ENCODE assay signal across 11 cellular contexts in genomic region chr16:54873716-54874373, GRCh38. TPM values are rescaled to one million over a fixed set of nuclear protein-coding genes. Genes with fewer than 3 reads are reported as not detected.
DNase-seq lines count a peak whose midpoint lies in the region; ATAC-seq, FAIRE-seq and TF ChIP-seq lines count a peak whose summit lies in the region.
"Not testable (repeated sequence)": the region's sequence is repeated elsewhere in the genome, so short reads cannot be mapped to it uniquely, and the experiment has no call there.
"Had no signal": no experiment of that assay in that cellular context is flagged by ENCODE, and none has a peak within 500 bp of the region (broad histone marks: within the 10 kb centered on the region; RNA-seq: fewer than 3 reads in every experiment).

No MANE protein-coding gene starts in this region.

- not testable (repeated sequence) for TF ChIP-seq CTCF in OCI-LY7 (conservative IDR thresholded peaks at IDR 0.05; ENCODE audit: low read length); K562 (IDR thresholded peaks at IDR 0.05 in 2 of 3, conservative IDR thresholded peaks at IDR 0.05 in 1 of 3; ENCODE audit: insufficient read depth in 2 of 3, low read depth in 1 of 3, low read length in 3 of 3); epithelial cell of esophagus (IDR thresholded peaks at IDR 0.05; ENCODE audit: insufficient read depth, low read depth, low read length, missing control alignments); nephron progenitor cell (IDR thresholded peaks at IDR 0.05)

- not testable (repeated sequence) for H3K27ac ChIP-seq in OCI-LY7 (ENCODE audit: low read depth, low read length, poor library complexity, severe bottlenecking)
- peak overlapping the region; percentile 61; the same call in 2 of the 3 replicates for H3K27ac ChIP-seq in K562 (ENCODE audit: extremely low read depth, low read depth, low read length)

- not testable (repeated sequence) for H3K27me3 ChIP-seq in K562 (ENCODE audit: control insufficient read depth in 2 of 2, insufficient read depth in 2 of 2, low read length in 2 of 2)

- not testable (repeated sequence) for H3K9me1 ChIP-seq in K562 (ENCODE audit: control insufficient read depth, insufficient read depth, low read length)

- not testable (repeated sequence) for H3K9me3 Mint-ChIP-seq in nephron progenitor cell

- H3K9me3 ChIP-seq in OCI-LY7 (ENCODE audit: low read length); K562 (replicated peaks; ENCODE audit: control insufficient read depth, insufficient read depth, low read depth, low read length): not testable (repeated sequence)

- not testable (repeated sequence) for TF ChIP-seq EP300 in K562 (IDR thresholded peaks at IDR 0.05; ENCODE audit: low read length)

- ATAC-seq in K562, result peak; percentile 85

- not testable (repeated sequence) for H3K36me3 ChIP-seq in OCI-LY7 (ENCODE audit: insufficient read depth, low read length)
- H3K36me3 ChIP-seq in K562 (ENCODE audit: control insufficient read depth, insufficient read depth, low read length), result peaks cover 23% of the 10 kb centered on the region; the same call in 1 of the 3 replicates

- H3K4me1 Mint-ChIP-seq in nephron progenitor cell, result not testable (repeated sequence)

- in situ Hi-C loops in KBM-7 (cut with MboI; ENCODE audit: low pct_unique_long_range_greater_than_20kb, low sequenced_read_pairs); K562 (cut with MboI): not testable (repeated sequence)

- WGBS in K562 (ENCODE audit: insufficient coverage, low coverage, missing lambda C conversion rate), result 2% methylated on average over 12 of the region's 12 CpGs

- H3K9me2 ChIP-seq in OCI-LY7 (ENCODE audit: insufficient read depth, low read length), result not testable (repeated sequence)

- TF ChIP-seq POLR2A in K562 (conservative IDR thresholded peaks at IDR 0.05), result peak; percentile 83

- H3K36me3 Mint-ChIP-seq in nephron progenitor cell (ENCODE audit: low read depth), result not testable (repeated sequence)

- H3K4me3 ChIP-seq in OCI-LY7 (ENCODE audit: low read depth, low read length, poor library complexity, severe bottlenecking); epithelial cell of esophagus (ENCODE audit: low read length): not testable (repeated sequence)
- peak overlapping the region; percentile 45 for H3K4me3 ChIP-seq in K562

- not testable (repeated sequence) for FAIRE-seq in K562 (lab: Jason Lieb, UNC)

- not testable (repeated sequence) for BruUV-seq in OCI-LY7 (replicated peaks; lab: Mats Ljungman, UMichigan)
- BruUV-seq in K562 (replicated peaks; lab: Mats Ljungman, UMichigan), result TSS peak; percentile 69

- intact Hi-C loops in OCI-LY7 (cut with micrococcal nuclease; ENCODE audit: unreplicated experiment); K562 (cut with micrococcal nuclease): not testable (repeated sequence)

- not testable (repeated sequence) for TF ChIP-seq RAD21 in K562 (CRISPR knock-in tag; conservative IDR thresholded peaks at IDR 0.05 in 1 of 2, IDR thresholded peaks at IDR 0.05 in 1 of 2)

- H4K20me1 ChIP-seq in OCI-LY7 (ENCODE audit: insufficient read depth, low read length); K562 (replicated peaks; ENCODE audit: control insufficient read depth, insufficient read depth, low read length): not testable (repeated sequence)

- H3K4me1 ChIP-seq in OCI-LY7 (ENCODE audit: insufficient read depth, low read length, poor library complexity, severe bottlenecking), result peaks cover 17% of the 10 kb centered on the region
- not testable (repeated sequence) for H3K4me1 ChIP-seq in K562 (replicated peaks in 1 of 2; ENCODE audit: control insufficient read depth in 2 of 2, insufficient read depth in 2 of 2, low read length in 2 of 2)

- H3K4me2 ChIP-seq in OCI-LY7 (ENCODE audit: low read length), result not testable (repeated sequence)
- H3K4me2 ChIP-seq in K562 (ENCODE audit: insufficient read depth, low read length), result peak overlapping the region; percentile 80

- not testable (repeated sequence) for H3K4me3 Mint-ChIP-seq in nephron progenitor cell

- H3K27ac Mint-ChIP-seq in nephron progenitor cell, result peak overlapping the region; percentile 18

- POLR2A ChIA-PET in OCI-LY7 (lab: Charles Lee) (interaction anchor here (1.0 to 1.5 kb wide), 3 partner anchors 9 to 55 kb away, joined by 3 to 6 read pairs (median 4); no protein-coding TSS in a partner anchor), K562 (lab: Yijun Ruan, JAX) (interaction anchor here (0.6 to 1.1 kb wide), 3 partner anchors 11 to 1132 kb away, joined by 3 to 5 read pairs (median 4); no protein-coding TSS in a partner anchor)

- not testable (repeated sequence) for H3K27me3 Mint-ChIP-seq in nephron progenitor cell (ENCODE audit: low read depth, poor library complexity)

- H3K9ac ChIP-seq in K562 (ENCODE audit: insufficient read depth in 1 of 2, low read depth in 2 of 2, low read length in 2 of 2), result peak overlapping the region; percentile 47 to 70; a peak in 3 of 4 replicates

- CTCF ChIA-PET in OCI-LY7 (lab: Charles Lee; ENCODE audit: unreplicated experiment); K562 (lab: Yijun Ruan, JAX; ENCODE audit: low intra/inter-chr PET ratio): not testable (repeated sequence)

- DNase-seq in KBM-7, result peak; percentile 26
- DNase-seq in NAMALWA (ENCODE audit: low spot score), result peak; percentile 5
- not testable (repeated sequence) for DNase-seq in OCI-LY7 (ENCODE audit: low spot score); nephron progenitor cell
- DNase-seq in K562 (ENCODE audit: extremely low read depth in 1 of 4, low spot score in 3 of 4), result peak in 1 of 4 experiments; percentile 54
- DNase-seq in epithelial cell of esophagus (ENCODE audit: low read depth), result peak; percentile 6

- H2AFZ ChIP-seq in OCI-LY7 (ENCODE audit: low read length) (peak overlapping the region; percentile 33; the same call in 1 of the 2 replicates), K562 (ENCODE audit: low read depth, low read length) (peak overlapping the region; percentile 91)

- H3K79me2 ChIP-seq in OCI-LY7 (ENCODE audit: insufficient read depth, low read depth, low read length); K562 (ENCODE audit: control insufficient read depth, insufficient read depth, low read length): not testable (repeated sequence)

TF ChIP-seq in K562, 482 proteins besides CTCF, POLR2A, EP300 and RAD21 (continues in another document):
- TF ChIP-seq ARHGAP35 (IDR thresholded peaks at IDR 0.05; ENCODE audit: partially characterized antibody), result peak; percentile 60
- peak; percentile 74 for TF ChIP-seq TAF1 (IDR thresholded peaks at IDR 0.05; ENCODE audit: control insufficient read depth, extremely low read depth, insufficient read depth, low read length, severe bottlenecking)
- TF ChIP-seq POLR2H (tag; IDR thresholded peaks at IDR 0.05; ENCODE audit: low read depth), result peak; percentile 47; the same call in 1 of the 2 replicates
- TF ChIP-seq HMBOX1 (IDR thresholded peaks at IDR 0.05), result peak; percentile 9; the same call in 1 of the 2 replicates
- peak; percentile 42; the same call in 1 of the 2 replicates for TF ChIP-seq EP400 (IDR thresholded peaks at IDR 0.05)
- TF ChIP-seq POLR2B (IDR thresholded peaks at IDR 0.05; ENCODE audit: low read depth, partially characterized antibody), result peak; percentile 84
- TF ChIP-seq MAFF (IDR thresholded peaks at IDR 0.05; ENCODE audit: low read length), result peak; percentile 32; the same call in 1 of the 2 replicates
- TF ChIP-seq CHD2 (IDR thresholded peaks at IDR 0.05; ENCODE audit: low read depth, low read length), result peak; percentile 95
- TF ChIP-seq ZBTB7A (IDR thresholded peaks at IDR 0.05; ENCODE audit: borderline replicate concordance, control insufficient read depth, low read depth, low read length), result peak; percentile 23; the same call in 1 of the 2 replicates
- TF ChIP-seq CREB3L1 (IDR thresholded peaks at IDR 0.05; ENCODE audit: borderline replicate concordance, low read depth), result peak; percentile 52; the same call in 1 of the 2 replicates

RNA-seq across cellular contexts. Expression of gene IRX5, which starts 56.8 kb away (rescaled TPM):
- total RNA-seq in OCI-LY7 (2014; rRNA removed; shearing (Covaris generic)), result 5.9 and 7.7 TPM in 2 replicates
- total RNA-seq in OCI-LY7 (2022) (5.0 and 5.1 TPM in 2 replicates), K562 (2014; rRNA removed) (2.2 and 4.2 TPM in 2 replicates), K562 (2014; rRNA removed; fragmentation: Illumina TruSeq; extraction: Trizol) (0.70 and 0.91 TPM in 2 replicates), K562 (2015; rRNA removed; fragmentation: Illumina TruSeq; extraction: Trizol) (0.90 and 0.94 TPM in 2 replicates), K562 (2021) (2.6 and 3.0 TPM in 2 replicates)
- total RNA-seq in K562 (2011; cell fraction: chromatin; rRNA removed; ENCODE audit: low replicate concordance), result 0.60 and 1.6 TPM in 2 replicates
- 2.1 and 2.3 TPM in 2 replicates for total RNA-seq in K562 (2011; cell fraction: nucleolus; rRNA removed)
- 1.2 and 2.0 TPM in 2 replicates for total RNA-seq in K562 (2011; cell fraction: nucleoplasm; rRNA removed)
- polyA plus RNA-seq in K562 (2011; rRNA removed) (0.67 and 0.89 TPM in 2 replicates), K562 (2014; fragmentation: Illumina TruSeq; extraction: Trizol) (1.2 and 1.4 TPM in 2 replicates), K562 (2014; fragmentation: Nextera tagmentation; extraction: Ambion mirVana) (under 1 TPM; 0.20 to 0.21 TPM), K562 (2014; rRNA removed) (1.8 and 2.0 TPM in 2 replicates)
- polyA plus RNA-seq in K562 (2011; cell fraction: cytosol; rRNA removed), result 0.47 and 1.7 TPM in 2 replicates
- polyA plus RNA-seq in K562 (2011; cell fraction: nucleus; rRNA removed), result 1.9 and 3.0 TPM in 2 replicates
- 1.2 and 1.6 TPM in 2 replicates for polyA plus RNA-seq in K562 (2012)
- 0.32 and 0.66 TPM in 2 replicates for polyA minus RNA-seq in K562 (2011; rRNA and poly(A)+ RNA removed)
- 1.5 TPM in 2 replicates for polyA minus RNA-seq in K562 (2011; cell fraction: cytosol; rRNA and poly(A)+ RNA removed)
- 2.2 and 3.9 TPM in 2 replicates for polyA minus RNA-seq in K562 (2011; cell fraction: nucleus; rRNA and poly(A)+ RNA removed)
- total RNA-seq: CD8-positive, alpha-beta memory T cell; G401; GM12878; IMR-90 had no signal
- polyA plus RNA-seq: CD4-positive, CD25-positive, alpha-beta regulatory T cell; CD8-positive, alpha-beta memory T cell; IMR-90 had no signal
